ENCODE assay signal across 11 cellular contexts in the genomic region with DNA sequence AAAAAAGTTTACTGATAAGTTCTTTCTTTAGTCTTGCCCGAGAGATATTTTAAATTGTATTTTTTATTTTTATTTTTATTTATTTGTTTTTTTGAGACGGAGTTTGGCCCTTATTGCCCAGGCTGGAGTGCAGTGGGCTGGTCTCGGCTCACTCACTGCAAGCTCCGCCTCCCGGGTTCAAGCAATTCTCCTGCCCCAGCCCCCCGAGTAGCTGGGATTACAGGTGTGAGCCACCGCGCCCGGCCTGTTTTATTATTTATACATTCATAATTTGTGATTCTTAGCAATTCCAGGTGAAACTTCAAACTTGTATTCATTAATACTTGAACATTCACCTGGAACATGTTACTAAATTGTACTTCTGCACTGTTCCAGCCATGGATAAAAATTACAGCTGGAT. TPM values are rescaled to one million over a fixed set of nuclear protein-coding genes. Genes with fewer than 3 reads are reported as not detected.
DNase-seq lines count a peak whose midpoint lies in the region; FAIRE-seq and TF ChIP-seq lines count a peak whose summit lies in the region.
"Had no signal": no experiment of that assay in that cellular context is flagged by ENCODE, and none has a peak within 500 bp of the region (broad histone marks: within the 10 kb centered on the region; RNA-seq: fewer than 3 reads in every experiment).

No MANE protein-coding gene starts in this region.

- H3K4me3 Mint-ChIP-seq in MCF 10A (ENCODE audit: unreplicated experiment): peak overlapping the region; percentile 94
- H3K4me3 Mint-ChIP-seq in activated CD4-positive, alpha-beta memory T cell treated with anti-CD3 and anti-CD28 coated beads for 36 hours: peak overlapping the region; percentile 87

- no peak overlapping the region for H2BK12ac ChIP-seq in mesenchymal stem cell (ENCODE audit: low read length in 2 of 2)

- H3K4me2 ChIP-seq in mesenchymal stem cell (ENCODE audit: low read length, poor library complexity, severe bottlenecking): no peak overlapping the region

- BruUV-seq in MCF 10A (replicated peaks; lab: Mats Ljungman, UMichigan): no TSS peak

- H3K36me3 ChIP-seq in breast epithelium: no peaks in the 10 kb centered on the region
- peaks cover 5 to 8% of the 10 kb centered on the region in 2 experiments for H3K36me3 ChIP-seq in mesenchymal stem cell (ENCODE audit: control insufficient read depth in 1 of 2, insufficient read depth in 2 of 2, low read depth in 1 of 2, low read length in 2 of 2)
- no peaks in the 10 kb centered on the region for H3K36me3 ChIP-seq in transverse colon
- H3K36me3 ChIP-seq: pancreas, thyroid gland had no signal

- H3K36me3 Mint-ChIP-seq in MCF 10A (ENCODE audit: insufficient read depth, unreplicated experiment): peaks cover 4% of the 10 kb centered on the region
- peaks cover 31% of the 10 kb centered on the region for H3K36me3 Mint-ChIP-seq in activated CD4-positive, alpha-beta memory T cell treated with anti-CD3 and anti-CD28 coated beads for 36 hours

- no peak overlapping the region for H4K91ac ChIP-seq in mesenchymal stem cell (ENCODE audit: low read length)

- no peaks in the 10 kb centered on the region for H3K9me3 Mint-ChIP-seq in MCF 10A (ENCODE audit: unreplicated experiment)
- H3K9me3 Mint-ChIP-seq in activated CD4-positive, alpha-beta memory T cell treated with anti-CD3 and anti-CD28 coated beads for 36 hours: no peaks in the 10 kb centered on the region

- DNase-seq in MCF 10A (ENCODE audit: unreplicated experiment) (no peak), breast epithelium (ENCODE audit: low spot score in 2 of 2) (no peak), mesenchymal stem cell (no peak), transverse colon (no peak), D721Med (ENCODE audit: insufficient read length, low spot score) (no peak), DMS153 (lab: John Stamatoyannopoulos, UW) (no peak)
- no peak for DNase-seq in activated CD4-positive, alpha-beta memory T cell treated with anti-CD3 and anti-CD28 coated beads for 36 hours
- no peak for DNase-seq in activated effector memory CD4-positive, alpha-beta T cell treated with anti-CD3 and anti-CD28 coated beads, Interleukin-2, amount 50 U/mL, for 16 hours
- DNase-seq: NCI-H2081, pancreas, thyroid gland had no signal

- no peak overlapping the region for H3K4me3 ChIP-seq in breast epithelium
- H3K4me3 ChIP-seq in mesenchymal stem cell (ENCODE audit: insufficient read depth in 1 of 2, low read depth in 1 of 2, low read length in 2 of 2): no peak overlapping the region
- H3K4me3 ChIP-seq in transverse colon: peak overlapping the region in 1 of 4 donors; percentile 72
- H3K4me3 ChIP-seq: thyroid gland had no signal

- no peak for TF ChIP-seq POLR2A in breast epithelium (IDR thresholded peaks at IDR 0.05)
- TF ChIP-seq POLR2A in transverse colon (IDR thresholded peaks at IDR 0.05): no peak

- FAIRE-seq in D721Med (lab: Jason Lieb, UNC): no peak

- H2BK120ac ChIP-seq in mesenchymal stem cell (ENCODE audit: low read depth, low read length): no peak overlapping the region

- no peak overlapping the region for H4K8ac ChIP-seq in mesenchymal stem cell (ENCODE audit: low read length)

- H3K9me3 ChIP-seq in breast epithelium: no peaks in the 10 kb centered on the region
- H3K9me3 ChIP-seq in mesenchymal stem cell (ENCODE audit: control insufficient read depth, low read length): no peaks in the 10 kb centered on the region
- H3K9me3 ChIP-seq in transverse colon: no peaks in the 10 kb centered on the region
- H3K9me3 ChIP-seq: pancreas, thyroid gland had no signal

- no peak overlapping the region for H2AFZ ChIP-seq in mesenchymal stem cell (ENCODE audit: low read depth, low read length)

- H3K4ac ChIP-seq in mesenchymal stem cell (ENCODE audit: low read depth in 1 of 2, low read length in 2 of 2): no peak overlapping the region

- H3K4me1 Mint-ChIP-seq in MCF 10A (ENCODE audit: insufficient read depth, unreplicated experiment): peaks cover 9% of the 10 kb centered on the region
- peaks cover 46% of the 10 kb centered on the region for H3K4me1 Mint-ChIP-seq in activated CD4-positive, alpha-beta memory T cell treated with anti-CD3 and anti-CD28 coated beads for 36 hours (ENCODE audit: low read depth)

- CTCF ChIA-PET in MCF 10A (lab: Yijun Ruan, JAX): interaction anchor here (0.5 to 2.3 kb wide), 10 partner anchors 14 to 746 kb away, joined by 3 to 12 read pairs (median 3); no protein-coding TSS in a partner anchor
- CTCF ChIA-PET in activated CD4-positive, alpha-beta memory T cell treated with anti-CD3 and anti-CD28 coated beads for 36 hours (lab: Charles Lee): interaction anchor here (0.6 to 1.3 kb wide), 4 partner anchors 12 to 508 kb away, joined by 3 to 6 read pairs (median 6); a partner anchor contains a TSS

- H2AK5ac ChIP-seq in mesenchymal stem cell (ENCODE audit: low read length, severe bottlenecking): no peak overlapping the region

- TF ChIP-seq CTCF in MCF 10A (IDR thresholded peaks at IDR 0.05; ENCODE audit: unreplicated experiment) (no peak), breast epithelium (IDR thresholded peaks at IDR 0.05) (no peak), transverse colon (IDR thresholded peaks at IDR 0.05) (no peak), D721Med (IDR thresholded peaks at IDR 0.05; ENCODE audit: insufficient read depth, missing control alignments) (no peak)

- peaks cover 9% of the 10 kb centered on the region for H3K79me1 ChIP-seq in mesenchymal stem cell (replicated peaks; ENCODE audit: low read length, poor library complexity, severe bottlenecking)

- H3K27me3 ChIP-seq in breast epithelium (no peaks in the 10 kb centered on the region), mesenchymal stem cell (ENCODE audit: control insufficient read depth in 1 of 2, insufficient read depth in 1 of 2, low read length in 2 of 2) (no peaks in the 10 kb centered on the region), transverse colon (no peaks in the 10 kb centered on the region)
- H3K27me3 ChIP-seq: pancreas, thyroid gland had no signal

- H2BK15ac ChIP-seq in mesenchymal stem cell (ENCODE audit: low read depth, poor library complexity, severe bottlenecking): no peak overlapping the region

- WGBS in mesenchymal stem cell: 100% methylated on average over 4 of the region's 9 CpGs
- WGBS in transverse colon (ENCODE audit: low coverage in 1 of 2), 2 donors: 62 to 71% methylated on average over 9 of the region's 9 CpGs

- H3K4me1 ChIP-seq in breast epithelium (no peaks in the 10 kb centered on the region), mesenchymal stem cell (ENCODE audit: control insufficient read depth, insufficient read depth, low read depth, low read length) (peaks cover 9% of the 10 kb centered on the region), transverse colon (peaks cover 30 to 76% (median 46%) of the 10 kb centered on the region in 4 donors)

- in situ Hi-C loops in transverse colon (cut with MboI; ENCODE audit: low pct_ligation_motif_present in 1 of 4, low pct_unique_long_range_greater_than_20kb in 1 of 4, low sequenced_read_pairs in 3 of 4): loop anchor here in 3 of 4 donors (10.0 to 25.0 kb wide), 4 partner anchors 92 to 730 kb away; a partner anchor contains a TSS

- no peak overlapping the region for H3K14ac ChIP-seq in mesenchymal stem cell (ENCODE audit: low read length in 2 of 2)

- no peaks in the 10 kb centered on the region for H3K27me3 Mint-ChIP-seq in MCF 10A (ENCODE audit: insufficient read depth, unreplicated experiment)
- no peaks in the 10 kb centered on the region for H3K27me3 Mint-ChIP-seq in activated CD4-positive, alpha-beta memory T cell treated with anti-CD3 and anti-CD28 coated beads for 36 hours

- H3K23ac ChIP-seq in mesenchymal stem cell (ENCODE audit: low read length in 2 of 2): no peak overlapping the region

- intact Hi-C loops in MCF 10A (cut with micrococcal nuclease): loop anchor here (10.0 kb wide), 1 partner anchor 182 kb away; a partner anchor contains a TSS
- intact Hi-C loops in breast epithelium (cut with DNase I; ENCODE audit: low total_unique reads): no loop called here
- intact Hi-C loops in activated CD4-positive, alpha-beta memory T cell treated with anti-CD3 and anti-CD28 coated beads for 36 hours (cut with micrococcal nuclease): loop anchor here (5.0 kb wide), 1 partner anchor 40 kb away; no protein-coding TSS in a partner anchor
- intact Hi-C loops in transverse colon (cut with DNase I; ENCODE audit: low total_unique reads): loop anchor here (10.0 kb wide), 1 partner anchor 92 kb away; a partner anchor contains a TSS

- no peak overlapping the region for H2BK5ac ChIP-seq in mesenchymal stem cell (ENCODE audit: low read depth, low read length, poor library complexity, severe bottlenecking)

- H3K27ac ChIP-seq in breast epithelium (peak overlapping the region in 1 of 2 donors; percentile 93), mesenchymal stem cell (ENCODE audit: low read length, poor library complexity, severe bottlenecking) (no peak overlapping the region), transverse colon (peak overlapping the region; percentile 91 to 98 (median 97))

- H3K9ac ChIP-seq in mesenchymal stem cell (ENCODE audit: low read length): peak overlapping the region; percentile 23

- POLR2A ChIA-PET in MCF 10A (lab: Yijun Ruan, JAX): interaction anchor here (0.6 to 6.9 kb wide), 13 partner anchors 11 to 715 kb away, joined by 3 to 68 read pairs (median 5); no protein-coding TSS in a partner anchor
- POLR2A ChIA-PET in activated CD4-positive, alpha-beta memory T cell treated with anti-CD3 and anti-CD28 coated beads for 36 hours (lab: Charles Lee): interaction anchor here (0.6 to 5.3 kb wide), 4 partner anchors 26 to 186 kb away, joined by 3 to 38 read pairs (median 14); a partner anchor contains a TSS

- TF ChIP-seq EP300 in transverse colon (IDR thresholded peaks at IDR 0.05; ENCODE audit: low read depth): no peak

- H3K27ac Mint-ChIP-seq in MCF 10A (ENCODE audit: low read depth, unreplicated experiment): peak overlapping the region; percentile 57
- H3K27ac Mint-ChIP-seq in activated CD4-positive, alpha-beta memory T cell treated with anti-CD3 and anti-CD28 coated beads for 36 hours: peak overlapping the region; percentile 99

- no peak overlapping the region for H3K18ac ChIP-seq in mesenchymal stem cell (ENCODE audit: low read depth in 1 of 2, low read length in 2 of 2)

RNA-seq across cellular contexts. Expression of a gene that starts 2.9 kb away (rescaled TPM):
- total RNA-seq in MCF 10A (2022) (54.6 and 71.3 TPM in 2 replicates), breast epithelium (10 to 100 TPM; 45.6 to 81.5 (median 54.1) TPM), transverse colon (10 to 100 TPM; 41.9 to 56.1 (median 51.9) TPM)
- total RNA-seq in activated CD4-positive, alpha-beta memory T cell treated with anti-CD3 and anti-CD28 coated beads for 36 hours: 10 to 100 TPM; 90.7 to 92.2 TPM
- 22.5 TPM for polyA plus RNA-seq in mesenchymal stem cell (2013, experiment 1 of 2)
- 24.2 TPM for polyA plus RNA-seq in mesenchymal stem cell (2013, experiment 2 of 2)
